10 cellular contexts compared by ENCODE assay signal in the genomic region with DNA sequence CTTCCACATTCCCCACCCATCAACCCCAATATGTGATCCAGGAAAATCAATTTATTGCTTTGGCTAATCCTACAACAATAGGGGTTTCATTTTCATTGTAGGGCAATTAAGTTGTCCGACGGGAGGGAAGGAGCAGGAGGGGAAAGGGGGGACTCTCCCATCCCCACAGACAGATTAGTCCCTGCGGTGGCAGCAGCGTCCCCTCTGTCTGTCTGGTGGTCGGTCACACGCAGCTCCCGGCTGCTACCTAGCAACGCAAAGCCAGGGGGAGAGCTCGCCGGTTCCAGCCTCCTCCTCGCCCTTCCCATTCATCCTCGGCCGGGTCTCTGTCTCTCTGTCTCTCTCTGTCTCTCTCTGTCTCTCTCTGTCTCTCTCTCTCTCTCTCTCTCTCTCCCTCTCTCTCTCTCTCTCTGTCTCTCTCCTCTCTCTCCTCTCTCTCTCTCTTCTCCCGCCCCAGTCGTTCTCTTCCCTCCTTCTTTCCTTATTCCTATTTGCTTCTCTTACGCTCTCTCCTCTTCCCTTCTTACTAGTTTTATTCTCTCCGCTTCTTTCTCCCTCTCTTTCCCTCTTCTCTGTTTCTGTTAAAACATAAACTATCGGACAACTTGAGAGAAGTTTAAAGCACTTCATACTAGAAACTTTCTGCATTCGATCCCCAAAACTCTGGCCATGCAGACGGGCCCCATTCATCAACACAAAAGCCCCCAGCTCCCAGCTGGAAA. TPM values are rescaled to one million over a fixed set of nuclear protein-coding genes. Genes with fewer than 3 reads are reported as not detected.
DNase-seq lines count a peak whose midpoint lies in the region; ATAC-seq, FAIRE-seq and TF ChIP-seq lines count a peak whose summit lies in the region.
"Had no signal": no experiment of that assay in that cellular context is flagged by ENCODE, and none has a peak within 500 bp of the region (broad histone marks: within the 10 kb centered on the region; RNA-seq: fewer than 3 reads in every experiment).

No MANE protein-coding gene starts in this region.

- H3K4me3 Mint-ChIP-seq in IgD-negative memory B cell (peak overlapping the region; percentile 60 to 78 (median 72)), osteocyte (ENCODE audit: unreplicated experiment) (peak overlapping the region; percentile 74)

- H3K9me3 Mint-ChIP-seq in IgD-negative memory B cell (no peaks in the 10 kb centered on the region), osteocyte (ENCODE audit: unreplicated experiment) (no peaks in the 10 kb centered on the region)

- H3K79me2 ChIP-seq in endothelial cell of umbilical vein (ENCODE audit: control insufficient read depth, insufficient read depth, low read length): no peaks in the 10 kb centered on the region

- H3K27me3 Mint-ChIP-seq in IgD-negative memory B cell: peaks cover 41% of the 10 kb centered on the region
- peaks cover 58% of the 10 kb centered on the region for H3K27me3 Mint-ChIP-seq in osteocyte (ENCODE audit: unreplicated experiment)

- peak overlapping the region in 6 of 11 experiments; percentile 80 to 100 (median 95); a peak in 9 of 22 replicates for H3K4me2 ChIP-seq in BLaER1 treated with 17β-estradiol and CSF1 and Interleukin-3, amounts not matched to agents 10 nM and 100 nM
- peak overlapping the region; percentile 52 for H3K4me2 ChIP-seq in endothelial cell of umbilical vein (ENCODE audit: insufficient read depth, low read length)

- dilution Hi-C loops in endothelial cell of umbilical vein (cut with MboI; ENCODE audit: extremely low pct_ligation_motif_present, low sequenced_read_pairs): no loop called here

- H3K27ac ChIP-seq in BLaER1 treated with 17β-estradiol and CSF1 and Interleukin-3, amounts not matched to agents 10 nM and 100 nM: no peak overlapping the region
- H3K27ac ChIP-seq in endothelial cell of umbilical vein (ENCODE audit: insufficient read depth, low read depth, low read length): no peak overlapping the region

- no peaks in the 10 kb centered on the region for H3K9me1 ChIP-seq in endothelial cell of umbilical vein (replicated peaks; ENCODE audit: control insufficient read depth, extremely low read depth, insufficient read depth, low read length)

- peaks cover 0 to 8% (median 0%) of the 10 kb centered on the region in 11 experiments; a peak in 4 of 22 replicates for H3K9me3 ChIP-seq in BLaER1 treated with 17β-estradiol and CSF1 and Interleukin-3, amounts not matched to agents 10 nM and 100 nM (replicated peaks in 1 of 11)
- H3K9me3 ChIP-seq in endothelial cell of umbilical vein (replicated peaks; ENCODE audit: control insufficient read depth, insufficient read depth, low read length): no peaks in the 10 kb centered on the region

- H3K27ac Mint-ChIP-seq in IgD-negative memory B cell: no peak overlapping the region
- H3K27ac Mint-ChIP-seq in osteocyte (ENCODE audit: unreplicated experiment): no peak overlapping the region

- FAIRE-seq in endothelial cell of umbilical vein (lab: Jason Lieb, UNC): no peak

- H3K4me1 Mint-ChIP-seq in IgD-negative memory B cell (peaks cover 15 to 19% (median 18%) of the 10 kb centered on the region in 3 donors), osteocyte (ENCODE audit: unreplicated experiment) (peaks cover 40% of the 10 kb centered on the region)

- no TSS peak for BruUV-seq in endothelial cell of umbilical vein (replicated peaks; lab: Mats Ljungman, UMichigan)

- H3K4me3 ChIP-seq in BLaER1 treated with 17β-estradiol and CSF1 and Interleukin-3, amounts not matched to agents 10 nM and 100 nM: peak overlapping the region in 7 of 10 experiments; percentile 58 to 72 (median 60); a peak in 9 of 20 replicates
- peak overlapping the region in 1 of 3 experiments; percentile 1 for H3K4me3 ChIP-seq in endothelial cell of umbilical vein (replicated peaks in 1 of 3; ENCODE audit: insufficient read depth in 1 of 3, low read depth in 1 of 3, low read length in 3 of 3)

- no peak for TF ChIP-seq POLR2A in endothelial cell of umbilical vein (IDR thresholded peaks at IDR 0.05; ENCODE audit: low read depth, low read length)

- POLR2A ChIA-PET in endothelial cell of umbilical vein (lab: Charles Lee): no interaction called here

- no peak for DNase-seq in endothelial cell of umbilical vein (ENCODE audit: low read depth, low spot score)
- DNase-seq in osteocyte (ENCODE audit: extremely low spot score, unreplicated experiment): no peak
- DNase-seq in sciatic nerve (ENCODE audit: low spot score): no peak
- DNase-seq in SW480 (ENCODE audit: low spot score): no peak
- DNase-seq in NCI-H2196 treated with DMSO at 0.1 percent for 48 hours (lab: John Stamatoyannopoulos, UW; ENCODE audit: unreplicated experiment): no peak

- intact Hi-C loops in endothelial cell of umbilical vein (cut with micrococcal nuclease): loop anchor here (10.0 kb wide), 1 partner anchor 434 kb away; a partner anchor contains a TSS
- intact Hi-C loops in sciatic nerve (cut with DNase I): no loop called here

- H3K36me3 Mint-ChIP-seq in IgD-negative memory B cell (peaks cover 2% of the 10 kb centered on the region), osteocyte (ENCODE audit: unreplicated experiment) (no peaks in the 10 kb centered on the region)

- peaks cover 24 to 35% (median 33%) of the 10 kb centered on the region in 10 experiments for H3K4me1 ChIP-seq in BLaER1 treated with 17β-estradiol and CSF1 and Interleukin-3, amounts not matched to agents 10 nM and 100 nM
- H3K4me1 ChIP-seq in endothelial cell of umbilical vein (ENCODE audit: control insufficient read depth, extremely low read depth, insufficient read depth, low read length): peaks cover 35% of the 10 kb centered on the region

- ATAC-seq in sciatic nerve (no peak), HG03571 (IDR thresholded peaks at IDR 0.05; ENCODE audit: unreplicated experiment) (no peak)
- ATAC-seq: Right ventricle myocardium inferior had no signal

- H3K36me3 ChIP-seq in BLaER1 treated with 17β-estradiol and CSF1 and Interleukin-3, amounts not matched to agents 10 nM and 100 nM: no peaks in the 10 kb centered on the region
- no peaks in the 10 kb centered on the region for H3K36me3 ChIP-seq in endothelial cell of umbilical vein (ENCODE audit: control insufficient read depth in 2 of 2, extremely low read depth in 1 of 2, insufficient read depth in 2 of 2, low read length in 2 of 2)

- CTCF ChIA-PET in endothelial cell of umbilical vein (lab: Charles Lee): interaction anchor here (1.5 kb wide), 1 partner anchor 18 kb away, joined by 4 read pairs; no protein-coding TSS in a partner anchor

- H3K9ac ChIP-seq in BLaER1 treated with 17β-estradiol and CSF1 and Interleukin-3, amounts not matched to agents 10 nM and 100 nM: no peak overlapping the region
- H3K9ac ChIP-seq in endothelial cell of umbilical vein (replicated peaks; ENCODE audit: extremely low read depth, insufficient read depth, low read length): no peak overlapping the region

- no peak overlapping the region for H2AFZ ChIP-seq in endothelial cell of umbilical vein (ENCODE audit: low read depth, low read length)

- peaks cover 50 to 72% (median 63%) of the 10 kb centered on the region in 11 experiments for H3K27me3 ChIP-seq in BLaER1 treated with 17β-estradiol and CSF1 and Interleukin-3, amounts not matched to agents 10 nM and 100 nM
- H3K27me3 ChIP-seq in endothelial cell of umbilical vein (ENCODE audit: control insufficient read depth in 2 of 2, insufficient read depth in 2 of 2, low read length in 2 of 2): peaks cover 36 to 60% of the 10 kb centered on the region in 2 experiments

- TF ChIP-seq CTCF in endothelial cell of umbilical vein (IDR thresholded peaks at IDR 0.05; ENCODE audit: extremely low read depth in 1 of 2, insufficient read depth in 1 of 2, low read depth in 1 of 2, low read length in 2 of 2): no peak
- no peak for TF ChIP-seq CTCF in osteocyte (IDR thresholded peaks at IDR 0.05)

- H4K20me1 ChIP-seq in BLaER1 treated with 17β-estradiol and CSF1 and Interleukin-3, amounts not matched to agents 10 nM and 100 nM: peaks cover 0 to 26% (median 8%) of the 10 kb centered on the region in 11 experiments; a peak in 7 of 22 replicates
- no peaks in the 10 kb centered on the region for H4K20me1 ChIP-seq in endothelial cell of umbilical vein (replicated peaks; ENCODE audit: control insufficient read depth, extremely low read depth, insufficient read depth, low read length)

TF ChIP-seq in endothelial cell of umbilical vein, 7 proteins besides CTCF, POLR2A, EP300 and RAD21:
- no peak for TF ChIP-seq JUN (IDR thresholded peaks at IDR 0.05; ENCODE audit: borderline replicate concordance, insufficient read depth, insufficient read length, low read depth)
- TF ChIP-seq EZH2 (IDR thresholded peaks at IDR 0.05; ENCODE audit: borderline replicate concordance, low read depth, low read length, severe bottlenecking): peak; percentile 51

RNA-seq across cellular contexts. Expression of a gene that starts 1.2 kb away (rescaled TPM):
- polyA plus RNA-seq in IgD-negative memory B cell (not detected), endothelial cell of umbilical vein (not detected in 2 replicates)
- total RNA-seq in endothelial cell of umbilical vein (not detected in 2 replicates), osteocyte (0.24 TPM in 2 replicates), sciatic nerve (0.89 TPM)
- polyA plus RNA-seq in endothelial cell of umbilical vein (2011; cell fraction: cytosol; rRNA removed): 0.01 TPM in 1 of 2 replicates, not detected in the other
- not detected in 2 replicates for polyA plus RNA-seq in endothelial cell of umbilical vein (2011; cell fraction: nucleus; rRNA removed)
- polyA plus RNA-seq in endothelial cell of umbilical vein (2012): not detected in 2 replicates
- not detected in 2 replicates for polyA minus RNA-seq in endothelial cell of umbilical vein
- polyA minus RNA-seq in endothelial cell of umbilical vein (2011; cell fraction: cytosol; rRNA and poly(A)+ RNA removed): 0.31 TPM
- not detected in 2 replicates for polyA minus RNA-seq in endothelial cell of umbilical vein (2011; cell fraction: nucleus; rRNA and poly(A)+ RNA removed)
- total RNA-seq: dermis microvascular lymphatic vessel endothelial cell had no signal
